ENCODE assay signal across 8 cellular contexts in genomic region chr11:61890536-61891330, GRCh38. TPM values are rescaled to one million over a fixed set of nuclear protein-coding genes. Genes with fewer than 3 reads are reported as not detected.
DNase-seq lines count a peak whose midpoint lies in the region; ATAC-seq, FAIRE-seq and TF ChIP-seq lines count a peak whose summit lies in the region.

No MANE protein-coding gene starts in this region.

- DNase-seq in A549 (ENCODE audit: low read depth in 1 of 2, low spot score in 1 of 2) = peak; percentile 50
- DNase-seq in RWPE2 (ENCODE audit: low spot score) = no peak
- peak; percentile 68 for DNase-seq in astrocyte of the spinal cord (ENCODE audit: low read depth, low spot score)
- DNase-seq in iPS DF 6.9 (ENCODE audit: low read depth, low spot score) = no peak
- peak; percentile 84 for DNase-seq in sciatic nerve (ENCODE audit: low spot score)

- WGBS in A549 (ENCODE audit: missing lambda C conversion rate) = under 1% methylated on average over 28 of the region's 38 CpGs
- no CpG with 5 or more reads among the region's 38 CpGs for WGBS in iPS DF 6.9 (ENCODE audit: insufficient coverage, insufficient read length)

- H3K27ac ChIP-seq in A549 (peak overlapping the region; percentile 82 to 91), RWPE2 (ENCODE audit: poor library complexity, severe bottlenecking) (peak overlapping the region; percentile 84), iPS DF 6.9 (ENCODE audit: low read length) (no peak overlapping the region)

- TF ChIP-seq POLR2A in A549 (IDR thresholded peaks at IDR 0.05; ENCODE audit: low read length) = no peak

- peak overlapping the region; percentile 73 for H3K4me3 ChIP-seq in A549
- H3K4me3 ChIP-seq in RWPE2 (ENCODE audit: severe bottlenecking) = peak overlapping the region; percentile 75
- H3K4me3 ChIP-seq in astrocyte of the spinal cord (ENCODE audit: low read depth, low read length) = peak overlapping the region; percentile 79
- peak overlapping the region; percentile 81 for H3K4me3 ChIP-seq in iPS DF 6.9 (ENCODE audit: low read length)

- POLR2A ChIA-PET in A549 (lab: Yijun Ruan, JAX) = interaction anchor here (0.6 to 1.2 kb wide), 3 partner anchors 72 to 233 kb away, joined by 3 to 4 read pairs (median 3); partner anchors contain the start of gene INCENP

- peaks cover 39% of the 10 kb centered on the region for H3K4me1 ChIP-seq in A549
- peaks cover 20% of the 10 kb centered on the region for H3K4me1 ChIP-seq in RWPE2 (ENCODE audit: insufficient read depth, poor library complexity, severe bottlenecking)
- peaks cover 6% of the 10 kb centered on the region; the same call in 1 of the 2 replicates for H3K4me1 ChIP-seq in iPS DF 6.9 (ENCODE audit: control insufficient read depth, insufficient read depth, low read length)

- peaks cover 8% of the 10 kb centered on the region for H3K9me3 ChIP-seq in A549
- H3K9me3 ChIP-seq in RWPE2 (ENCODE audit: severe bottlenecking) = no peaks in the 10 kb centered on the region
- no peaks in the 10 kb centered on the region for H3K9me3 ChIP-seq in iPS DF 6.9 (ENCODE audit: control insufficient read depth, insufficient read depth, low read length)

- H3K27me3 ChIP-seq in RWPE2 (ENCODE audit: insufficient read depth, poor library complexity, severe bottlenecking) = no peaks in the 10 kb centered on the region
- H3K27me3 ChIP-seq in iPS DF 6.9 (ENCODE audit: control insufficient read depth, insufficient read depth, low read length) = no peaks in the 10 kb centered on the region

- TF ChIP-seq EP300 in A549 (IDR thresholded peaks at IDR 0.05) = no peak

- FAIRE-seq in A549 (lab: Jason Lieb, UNC) = no peak

- peaks cover 30% of the 10 kb centered on the region for H3K36me3 ChIP-seq in RWPE2 (ENCODE audit: low read depth)
- H3K36me3 ChIP-seq in iPS DF 6.9 (ENCODE audit: control insufficient read depth, insufficient read depth, low read length) = no peaks in the 10 kb centered on the region

- no peak for TF ChIP-seq RAD21 in A549 (conservative IDR thresholded peaks at IDR 0.05 in 1 of 2, IDR thresholded peaks at IDR 0.05 in 1 of 2)

- intact Hi-C loops in sciatic nerve (cut with DNase I) = no loop called here

- CTCF ChIA-PET in A549 (lab: Yijun Ruan, JAX) = interaction anchor here (0.7 to 16.0 kb wide), 9 partner anchors 7 to 191 kb away, joined by 3 to 124 read pairs (median 4); partner anchors contain the start of genes FEN1 and TMEM258

- TF ChIP-seq CTCF in A549 (IDR thresholded peaks at IDR 0.05) = no peak
- no peak for TF ChIP-seq CTCF in RWPE2 (IDR thresholded peaks at IDR 0.05; ENCODE audit: poor library complexity, severe bottlenecking)
- TF ChIP-seq CTCF in astrocyte of the spinal cord (IDR thresholded peaks at IDR 0.05; ENCODE audit: low read depth, low read length) = no peak

- ATAC-seq in A549 (peak; percentile 55 to 62), GM18498 (IDR thresholded peaks at IDR 0.05; ENCODE audit: unreplicated experiment) (peak; percentile 21), HG03280 (IDR thresholded peaks at IDR 0.05; ENCODE audit: unreplicated experiment) (peak; percentile 29), RWPE2 (ENCODE audit: low read depth) (peak; percentile 20; the same call in 2 of the 3 replicates), sciatic nerve (peak; percentile 5), HG03378 (IDR thresholded peaks at IDR 0.05; ENCODE audit: unreplicated experiment) (no peak)

- peak overlapping the region; percentile 92 for H3K4me2 ChIP-seq in A549

- in situ Hi-C loops in astrocyte of the spinal cord (cut with HindIII; ENCODE audit: low sequenced_read_pairs) = no loop called here

TF ChIP-seq in A549, 52 proteins besides CTCF, POLR2A, EP300 and RAD21:
- TF ChIP-seq MAX (IDR thresholded peaks at IDR 0.05) = 0 out of 2 replicates have a peak, but pooled peaks have one; percentile 34
- TF ChIP-seq BHLHE40 (IDR thresholded peaks at IDR 0.05; ENCODE audit: low read depth, low read length) = no peak
- no peak for TF ChIP-seq HMGXB4 (CRISPR knock-in tag; IDR thresholded peaks at IDR 0.05; ENCODE audit: borderline replicate concordance)
- no peak for TF ChIP-seq FOSL2 (IDR thresholded peaks at IDR 0.05)
- TF ChIP-seq FOSL2 (CRISPR knock-in tag; IDR thresholded peaks at IDR 0.05) = peak; percentile 73
- TF ChIP-seq USF2 (IDR thresholded peaks at IDR 0.05) = 0 out of 2 replicates have a peak, but pooled peaks have one; percentile 33

RNA-seq across cellular contexts. Expression of gene FADS3, which starts 0.6 kb away (rescaled TPM):
- polyA plus RNA-seq in A549 (2011; rRNA removed) (17.5 and 22.3 TPM in 2 replicates), A549 (2017; fragmentation: RNase III; extraction: RNeasy Plus Mini Kit Qiagen cat#74134 plus additional on column Dnase treatment) (36.3 to 43.5 TPM (median 42.9 TPM) in 3 replicates)
- polyA plus RNA-seq in A549 (2012; cell fraction: cytosol; rRNA removed) = 44.6 and 54.6 TPM in 2 replicates
- 235 and 296 TPM in 2 replicates for polyA plus RNA-seq in A549 (2012; cell fraction: nucleus; rRNA removed)
- 30.0 and 30.5 TPM in 2 replicates for polyA minus RNA-seq in A549 (2011; rRNA and poly(A)+ RNA removed)
- total RNA-seq in sciatic nerve = 127 TPM

RNA-seq across cellular contexts. Expression of gene RAB3IL1, which starts 26.6 kb away (rescaled TPM):
- polyA plus RNA-seq in A549 (2011; rRNA removed) (3.8 and 5.8 TPM in 2 replicates), A549 (2017; fragmentation: RNase III; extraction: RNeasy Plus Mini Kit Qiagen cat#74134 plus additional on column Dnase treatment) (5.0 to 6.6 TPM (median 6.2 TPM) in 3 replicates)
- 8.7 and 11.4 TPM in 2 replicates for polyA plus RNA-seq in A549 (2012; cell fraction: cytosol; rRNA removed)
- 10.1 and 10.9 TPM in 2 replicates for polyA plus RNA-seq in A549 (2012; cell fraction: nucleus; rRNA removed)
- polyA minus RNA-seq in A549 (2011; rRNA and poly(A)+ RNA removed) = 2.6 and 4.4 TPM in 2 replicates
- total RNA-seq in sciatic nerve = 70.5 TPM

RNA-seq across cellular contexts. Expression of gene BEST1, which starts 59.4 kb away (rescaled TPM):
- polyA plus RNA-seq in A549 (2011; rRNA removed) (1.2 and 1.5 TPM in 2 replicates), A549 (2017; fragmentation: RNase III; extraction: RNeasy Plus Mini Kit Qiagen cat#74134 plus additional on column Dnase treatment) (0.98 to 2.1 TPM (median 1.9 TPM) in 3 replicates)
- 0.23 and 0.29 TPM in 2 replicates for polyA plus RNA-seq in A549 (2012; cell fraction: cytosol; rRNA removed)
- 0.22 and 0.32 TPM in 2 replicates for polyA plus RNA-seq in A549 (2012; cell fraction: nucleus; rRNA removed)
- 2.0 and 2.2 TPM in 2 replicates for polyA minus RNA-seq in A549 (2011; rRNA and poly(A)+ RNA removed)
- 31.3 TPM for total RNA-seq in sciatic nerve

Comparison
In these comparisons a context has a peak if more than half of its experiments do, and no peak if none do; other contexts are left out.
1. DNase-seq: peak in A549 (2 of 2), astrocyte of the spinal cord (single experiment) and sciatic nerve (single experiment); none in RWPE2 (single experiment) and iPS DF 6.9 (single experiment).
2. Peak in every context shown above with its lines, with median percentiles within 50 percentile points of each other: H3K4me3 ChIP-seq.